30 cellular contexts compared by ENCODE assay signal in the genomic region with DNA sequence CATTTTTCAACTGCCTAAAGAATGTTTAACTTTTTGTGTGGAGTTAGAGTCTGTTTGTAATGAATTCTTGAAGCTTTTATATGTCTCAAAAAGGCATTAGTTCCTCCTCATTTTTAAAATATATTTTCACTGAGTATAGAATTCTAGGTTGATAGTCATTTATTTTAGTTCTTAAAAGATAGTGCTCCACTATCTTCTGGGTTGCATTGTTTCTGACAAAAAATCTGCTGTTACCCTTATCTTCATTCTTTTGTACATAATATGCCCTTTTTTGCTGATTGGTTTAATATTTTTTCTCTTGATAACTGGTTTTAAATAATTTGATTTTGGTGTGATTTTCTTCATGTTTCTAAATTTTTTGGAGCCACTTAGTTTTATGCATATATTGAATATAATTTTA.
"Had no signal": no experiment of that assay in that cellular context is flagged by ENCODE, and none has a peak within 500 bp of the region (broad histone marks: within the 10 kb centered on the region; RNA-seq: fewer than 3 reads in every experiment).

No MANE protein-coding gene starts in this region.

- H3K4me3 Mint-ChIP-seq: naive B cell; naive thymus-derived CD8-positive, alpha-beta T cell; natural killer cell treated with Interleukin-12 subunit alpha and Interleukin-12 subunit beta and Interleukin-15 and Interleukin-18, amount 100 ng/mL, for 72 hours; nephron progenitor cell; neural crest cell; stimulated activated effector memory CD8-positive, alpha-beta T cell treated with anti-CD3 and anti-CD28 coated beads, Interleukin-12 subunit alpha, Interleukin-12 subunit beta, amount 100 ng/mL, for 72 hours; stimulated activated naive B cell treated with anti-CD40 and anti-IgM and Interleukin-4, amounts not matched to agents 10 μg/mL and 1 μg/mL and 100 μg/mL, for 72 hours; stimulated activated naive CD8-positive, alpha-beta T cell treated with anti-CD3 and anti-CD28 coated beads, Interleukin-15, Interleukin-2, amounts not matched to agents 100 ng/mL and 50 ng/mL, for 24 hours had no signal

- DNase-seq: naive B cell; naive thymus-derived CD8-positive, alpha-beta T cell; nephron progenitor cell; nucleus accumbens; pancreas; right cardiac atrium; spleen; stimulated activated CD4-positive, alpha-beta T cell treated with anti-CD3 and anti-CD28 coated beads, Interleukin-12 subunit alpha, Interleukin-12 subunit beta, amount 100 ng/mL, for 4 hours; stimulated activated CD4-positive, alpha-beta T cell treated with anti-CD3 and anti-CD28 coated beads, Interleukin-1b, Interleukin-23, amount 100 ng/mL, for 48 hours; stimulated activated CD4-positive, alpha-beta T cell treated with anti-CD3 and anti-CD28 coated beads, Interleukin-2, amount 100 ng/mL, for 48 hours; stimulated activated CD4-positive, alpha-beta T cell treated with anti-CD3 and anti-CD28 coated beads, Interleukin-4, amount 100 ng/mL, for 24 hours; stimulated activated naive B cell treated with anti-CD40 and anti-IgM and Interleukin-4, amounts not matched to agents 10 μg/mL and 1 μg/mL and 100 μg/mL, for 72 hours; stimulated activated naive CD4-positive, alpha-beta T cell treated with Interleukin-2 at 50 U/mL for 16 hours; stomach; thyroid gland; trophoblast cell; upper lobe of left lung had no signal

- ATAC-seq: naive thymus-derived CD8-positive, alpha-beta T cell; natural killer cell treated with Interleukin-12 subunit alpha and Interleukin-12 subunit beta and Interleukin-15 and Interleukin-18, amount 100 ng/mL, for 72 hours; pancreas; right cardiac atrium; sciatic nerve; stimulated activated effector memory CD8-positive, alpha-beta T cell treated with anti-CD3 and anti-CD28 coated beads, Interleukin-12 subunit alpha, Interleukin-12 subunit beta, amount 100 ng/mL, for 72 hours; stimulated activated naive B cell treated with anti-CD40 and anti-IgM and Interleukin-4, amounts not matched to agents 10 μg/mL and 1 μg/mL and 100 μg/mL, for 72 hours had no signal

- H3K4me1 ChIP-seq: pancreas, prostate gland, spleen, stomach, thyroid gland, tibial nerve, upper lobe of left lung, vagina had no signal

- H3K4me3 ChIP-seq: pancreas, prostate gland, skin epidermis, smooth muscle cell, spleen, stomach, thoracic aorta, thyroid gland, tibial nerve, upper lobe of left lung, vagina had no signal

- H3K27ac ChIP-seq: neutrophil, pancreas, prostate gland, skin epidermis, spleen, stomach, thoracic aorta, thyroid gland, tibial nerve, upper lobe of left lung, vagina had no signal

- H3K36me3 Mint-ChIP-seq: naive B cell; stimulated activated effector memory CD8-positive, alpha-beta T cell treated with anti-CD3 and anti-CD28 coated beads, Interleukin-12 subunit alpha, Interleukin-12 subunit beta, amount 100 ng/mL, for 72 hours; stimulated activated naive B cell treated with anti-CD40 and anti-IgM and Interleukin-4, amounts not matched to agents 10 μg/mL and 1 μg/mL and 100 μg/mL, for 72 hours had no signal

- H3K4me2 ChIP-seq: smooth muscle cell had no signal

- FAIRE-seq: pancreas, urothelium cell line had no signal

- H3K27ac Mint-ChIP-seq: naive B cell; naive thymus-derived CD8-positive, alpha-beta T cell; natural killer cell treated with Interleukin-12 subunit alpha and Interleukin-12 subunit beta and Interleukin-15 and Interleukin-18, amount 100 ng/mL, for 72 hours; nephron progenitor cell; stimulated activated effector memory CD8-positive, alpha-beta T cell treated with anti-CD3 and anti-CD28 coated beads, Interleukin-12 subunit alpha, Interleukin-12 subunit beta, amount 100 ng/mL, for 72 hours; stimulated activated naive B cell treated with anti-CD40 and anti-IgM and Interleukin-4, amounts not matched to agents 10 μg/mL and 1 μg/mL and 100 μg/mL, for 72 hours; stimulated activated naive CD8-positive, alpha-beta T cell treated with anti-CD3 and anti-CD28 coated beads, Interleukin-15, Interleukin-2, amounts not matched to agents 100 ng/mL and 50 ng/mL, for 24 hours had no signal

- H3K27me3 ChIP-seq: neutrophil, pancreas, spleen, stomach, thyroid gland, tibial nerve, upper lobe of left lung, vagina had no signal

- H3K27me3 Mint-ChIP-seq: naive B cell; naive thymus-derived CD8-positive, alpha-beta T cell; natural killer cell treated with Interleukin-12 subunit alpha and Interleukin-12 subunit beta and Interleukin-15 and Interleukin-18, amount 100 ng/mL, for 72 hours; stimulated activated naive B cell treated with anti-CD40 and anti-IgM and Interleukin-4, amounts not matched to agents 10 μg/mL and 1 μg/mL and 100 μg/mL, for 72 hours; stimulated activated naive CD8-positive, alpha-beta T cell treated with anti-CD3 and anti-CD28 coated beads, Interleukin-15, Interleukin-2, amounts not matched to agents 100 ng/mL and 50 ng/mL, for 24 hours had no signal

- H3K36me3 ChIP-seq: neutrophil, pancreas, prostate gland, spleen, stomach, thoracic aorta, thyroid gland, tibial nerve, upper lobe of left lung, vagina had no signal

- H3K9me3 ChIP-seq: neutrophil, pancreas, prostate gland, thoracic aorta, thyroid gland, vagina had no signal

- H3K4me1 Mint-ChIP-seq: naive B cell; naive thymus-derived CD8-positive, alpha-beta T cell; nephron progenitor cell; neural crest cell; stimulated activated effector memory CD8-positive, alpha-beta T cell treated with anti-CD3 and anti-CD28 coated beads, Interleukin-12 subunit alpha, Interleukin-12 subunit beta, amount 100 ng/mL, for 72 hours; stimulated activated naive B cell treated with anti-CD40 and anti-IgM and Interleukin-4, amounts not matched to agents 10 μg/mL and 1 μg/mL and 100 μg/mL, for 72 hours had no signal
